Comparison of ENCODE assay signal across 9 cellular contexts in the genomic region with DNA sequence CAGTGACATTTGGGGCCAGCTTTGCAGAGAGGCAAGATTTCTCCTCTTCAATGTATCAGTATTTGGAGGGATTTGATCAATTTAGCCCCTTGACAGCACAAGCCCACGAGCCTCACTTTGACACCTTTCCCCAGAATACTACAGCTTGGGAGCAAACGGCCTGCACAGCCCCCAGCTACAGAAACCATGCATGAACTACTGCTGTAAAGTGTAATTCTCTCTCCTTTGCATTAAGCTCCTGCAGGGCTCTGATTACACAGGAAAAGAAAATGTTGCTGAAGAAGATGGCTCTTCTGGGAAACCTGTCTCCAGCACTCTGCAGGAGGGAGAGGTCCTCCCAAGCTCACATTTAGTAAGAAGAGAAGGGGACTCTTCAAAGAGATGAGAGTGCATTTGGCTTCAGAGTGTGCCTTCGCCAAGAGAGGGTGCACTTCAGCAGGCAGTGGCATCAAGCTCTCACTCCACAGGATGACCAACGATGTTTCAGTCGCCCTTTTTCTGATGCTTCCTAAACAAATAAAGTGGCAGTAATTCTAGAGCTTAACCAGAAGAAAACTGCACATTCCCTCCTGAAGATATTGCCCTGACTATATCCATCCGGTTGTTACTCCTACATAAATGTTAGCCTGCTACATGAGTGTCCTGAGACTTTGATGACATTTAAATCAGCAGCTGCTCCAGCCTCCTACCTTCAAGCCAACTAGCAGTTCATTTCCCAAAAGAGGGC.
DNase-seq lines count a peak whose midpoint lies in the region; ATAC-seq and TF ChIP-seq lines count a peak whose summit lies in the region.
"Had no signal": no experiment of that assay in that cellular context is flagged by ENCODE, and none has a peak within 500 bp of the region (broad histone marks: within the 10 kb centered on the region; RNA-seq: fewer than 3 reads in every experiment).

No MANE protein-coding gene starts in this region.

- H3K4me1 ChIP-seq in sigmoid colon (peaks cover 0 to 7% (median 0%) of the 10 kb centered on the region in 4 donors), HAP-1 (no peaks in the 10 kb centered on the region)

- TF ChIP-seq CTCF in AG09319 (IDR thresholded peaks at IDR 0.05; ENCODE audit: low read depth, low read length) (peak; percentile 68), GM13977 (IDR thresholded peaks at IDR 0.05; ENCODE audit: extremely low read depth, insufficient read depth, missing control alignments) (peak; percentile 49), fibroblast of the aortic adventitia (IDR thresholded peaks at IDR 0.05; ENCODE audit: insufficient read depth, low read length) (peak; percentile 56), sigmoid colon (IDR thresholded peaks at IDR 0.05) (peak; percentile 32 to 59 (median 37))

- no peak for TF ChIP-seq POLR2A in sigmoid colon (IDR thresholded peaks at IDR 0.05)

- intact Hi-C loops in sigmoid colon (cut with DNase I): loop anchor here (5.0 to 10.0 kb wide), 3 partner anchors 213 to 338 kb away; a partner anchor contains a TSS

- H3K9me3 ChIP-seq in sigmoid colon: peaks cover 0 to 2% (median 0%) of the 10 kb centered on the region in 4 donors
- H3K9me3 ChIP-seq in HAP-1: no peaks in the 10 kb centered on the region

- TF ChIP-seq EP300 in sigmoid colon (IDR thresholded peaks at IDR 0.05): no peak

- WGBS in sigmoid colon, 2 donors: 25 to 40% methylated on average over 6 of the region's 6 CpGs

- DNase-seq in AG09319 (ENCODE audit: extremely low read depth, low read depth) (peak; percentile 43), GM13977 (ENCODE audit: low spot score) (no peak), fibroblast of the aortic adventitia (ENCODE audit: low read depth) (peak; percentile 73), sigmoid colon (peak; percentile 74), HAP-1 (ENCODE audit: low spot score in 2 of 2) (no peak)
- no peak for DNase-seq in stimulated activated CD8-positive, alpha-beta memory T cell treated with anti-CD3 and anti-CD28 coated beads, Interleukin-4, amount 100 ng/mL, for 48 hours

- peak; percentile 92 for ATAC-seq in SK-N-SH treated with all-trans-retinoic acid at 6 μM for 48 hours
- no peak for ATAC-seq in HG03097 (IDR thresholded peaks at IDR 0.05; ENCODE audit: low FRiP score, unreplicated experiment)

- H3K27ac ChIP-seq in sigmoid colon: no peak overlapping the region
- H3K27ac ChIP-seq: HL-60 had no signal

- H3K36me3 ChIP-seq in sigmoid colon: no peaks in the 10 kb centered on the region
- no peaks in the 10 kb centered on the region for H3K36me3 ChIP-seq in HAP-1 (replicated peaks)

- H3K4me3 ChIP-seq in fibroblast of the aortic adventitia (ENCODE audit: low read depth, low read length): no peak overlapping the region
- no peak overlapping the region for H3K4me3 ChIP-seq in sigmoid colon
- no peak overlapping the region for H3K4me3 ChIP-seq in HAP-1

- in situ Hi-C loops in GM13977 (cut with MboI; ENCODE audit: low pct_unique_long_range_greater_than_20kb, low sequenced_read_pairs, unreplicated experiment): no loop called here
- in situ Hi-C loops in HAP-1 (cut with MboI; ENCODE audit: low sequenced_read_pairs): no loop called here

- no peaks in the 10 kb centered on the region for H3K27me3 ChIP-seq in sigmoid colon
- H3K27me3 ChIP-seq in HAP-1 (ENCODE audit: low read depth): no peaks in the 10 kb centered on the region

TF ChIP-seq in SK-N-SH treated with all-trans-retinoic acid at 6 μM for 48 hours, 23 proteins besides CTCF, POLR2A, EP300 and RAD21:
- TF ChIP-seq OSR1 (CRISPR knock-in tag; IDR thresholded peaks at IDR 0.05) (no peak), ZNF8 (CRISPR knock-in tag; IDR thresholded peaks at IDR 0.05) (no peak), BACH2 (CRISPR knock-in tag; IDR thresholded peaks at IDR 0.05; ENCODE audit: borderline replicate concordance) (no peak), ZFP3 (CRISPR knock-in tag; IDR thresholded peaks at IDR 0.05) (no peak), RARB (CRISPR knock-in tag; IDR thresholded peaks at IDR 0.05) (no peak), PPARA (CRISPR knock-in tag; IDR thresholded peaks at IDR 0.05; ENCODE audit: borderline replicate concordance) (no peak), ZNF565 (CRISPR knock-in tag; conservative IDR thresholded peaks at IDR 0.05; ENCODE audit: low read depth) (no peak)
- TF ChIP-seq, protein P1, sequence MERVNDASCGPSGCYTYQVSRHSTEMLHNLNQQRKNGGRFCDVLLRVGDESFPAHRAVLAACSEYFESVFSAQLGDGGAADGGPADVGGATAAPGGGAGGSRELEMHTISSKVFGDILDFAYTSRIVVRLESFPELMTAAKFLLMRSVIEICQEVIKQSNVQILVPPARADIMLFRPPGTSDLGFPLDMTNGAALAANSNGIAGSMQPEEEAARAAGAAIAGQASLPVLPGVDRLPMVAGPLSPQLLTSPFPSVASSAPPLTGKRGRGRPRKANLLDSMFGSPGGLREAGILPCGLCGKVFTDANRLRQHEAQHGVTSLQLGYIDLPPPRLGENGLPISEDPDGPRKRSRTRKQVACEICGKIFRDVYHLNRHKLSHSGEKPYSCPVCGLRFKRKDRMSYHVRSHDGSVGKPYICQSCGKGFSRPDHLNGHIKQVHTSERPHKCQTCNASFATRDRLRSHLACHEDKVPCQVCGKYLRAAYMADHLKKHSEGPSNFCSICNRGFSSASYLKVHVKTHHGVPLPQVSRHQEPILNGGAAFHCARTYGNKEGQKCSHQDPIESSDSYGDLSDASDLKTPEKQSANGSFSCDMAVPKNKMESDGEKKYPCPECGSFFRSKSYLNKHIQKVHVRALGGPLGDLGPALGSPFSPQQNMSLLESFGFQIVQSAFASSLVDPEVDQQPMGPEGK (CRISPR knock-in tag; IDR thresholded peaks at IDR 0.05; ENCODE audit: borderline replicate concordance): no peak
- TF ChIP-seq, protein P2, sequence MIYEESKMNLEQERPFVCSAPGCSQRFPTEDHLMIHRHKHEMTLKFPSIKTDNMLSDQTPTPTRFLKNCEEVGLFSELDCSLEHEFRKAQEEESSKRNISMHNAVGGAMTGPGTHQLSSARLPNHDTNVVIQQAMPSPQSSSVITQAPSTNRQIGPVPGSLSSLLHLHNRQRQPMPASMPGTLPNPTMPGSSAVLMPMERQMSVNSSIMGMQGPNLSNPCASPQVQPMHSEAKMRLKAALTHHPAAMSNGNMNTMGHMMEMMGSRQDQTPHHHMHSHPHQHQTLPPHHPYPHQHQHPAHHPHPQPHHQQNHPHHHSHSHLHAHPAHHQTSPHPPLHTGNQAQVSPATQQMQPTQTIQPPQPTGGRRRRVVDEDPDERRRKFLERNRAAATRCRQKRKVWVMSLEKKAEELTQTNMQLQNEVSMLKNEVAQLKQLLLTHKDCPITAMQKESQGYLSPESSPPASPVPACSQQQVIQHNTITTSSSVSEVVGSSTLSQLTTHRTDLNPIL (CRISPR knock-in tag; IDR thresholded peaks at IDR 0.05; ENCODE audit: low read depth): no peak
- TF ChIP-seq, protein P3, sequence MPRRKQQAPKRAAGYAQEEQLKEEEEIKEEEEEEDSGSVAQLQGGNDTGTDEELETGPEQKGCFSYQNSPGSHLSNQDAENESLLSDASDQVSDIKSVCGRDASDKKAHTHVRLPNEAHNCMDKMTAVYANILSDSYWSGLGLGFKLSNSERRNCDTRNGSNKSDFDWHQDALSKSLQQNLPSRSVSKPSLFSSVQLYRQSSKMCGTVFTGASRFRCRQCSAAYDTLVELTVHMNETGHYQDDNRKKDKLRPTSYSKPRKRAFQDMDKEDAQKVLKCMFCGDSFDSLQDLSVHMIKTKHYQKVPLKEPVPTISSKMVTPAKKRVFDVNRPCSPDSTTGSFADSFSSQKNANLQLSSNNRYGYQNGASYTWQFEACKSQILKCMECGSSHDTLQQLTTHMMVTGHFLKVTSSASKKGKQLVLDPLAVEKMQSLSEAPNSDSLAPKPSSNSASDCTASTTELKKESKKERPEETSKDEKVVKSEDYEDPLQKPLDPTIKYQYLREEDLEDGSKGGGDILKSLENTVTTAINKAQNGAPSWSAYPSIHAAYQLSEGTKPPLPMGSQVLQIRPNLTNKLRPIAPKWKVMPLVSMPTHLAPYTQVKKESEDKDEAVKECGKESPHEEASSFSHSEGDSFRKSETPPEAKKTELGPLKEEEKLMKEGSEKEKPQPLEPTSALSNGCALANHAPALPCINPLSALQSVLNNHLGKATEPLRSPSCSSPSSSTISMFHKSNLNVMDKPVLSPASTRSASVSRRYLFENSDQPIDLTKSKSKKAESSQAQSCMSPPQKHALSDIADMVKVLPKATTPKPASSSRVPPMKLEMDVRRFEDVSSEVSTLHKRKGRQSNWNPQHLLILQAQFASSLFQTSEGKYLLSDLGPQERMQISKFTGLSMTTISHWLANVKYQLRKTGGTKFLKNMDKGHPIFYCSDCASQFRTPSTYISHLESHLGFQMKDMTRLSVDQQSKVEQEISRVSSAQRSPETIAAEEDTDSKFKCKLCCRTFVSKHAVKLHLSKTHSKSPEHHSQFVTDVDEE (CRISPR knock-in tag; IDR thresholded peaks at IDR 0.05): no peak
- TF ChIP-seq, protein P4, sequence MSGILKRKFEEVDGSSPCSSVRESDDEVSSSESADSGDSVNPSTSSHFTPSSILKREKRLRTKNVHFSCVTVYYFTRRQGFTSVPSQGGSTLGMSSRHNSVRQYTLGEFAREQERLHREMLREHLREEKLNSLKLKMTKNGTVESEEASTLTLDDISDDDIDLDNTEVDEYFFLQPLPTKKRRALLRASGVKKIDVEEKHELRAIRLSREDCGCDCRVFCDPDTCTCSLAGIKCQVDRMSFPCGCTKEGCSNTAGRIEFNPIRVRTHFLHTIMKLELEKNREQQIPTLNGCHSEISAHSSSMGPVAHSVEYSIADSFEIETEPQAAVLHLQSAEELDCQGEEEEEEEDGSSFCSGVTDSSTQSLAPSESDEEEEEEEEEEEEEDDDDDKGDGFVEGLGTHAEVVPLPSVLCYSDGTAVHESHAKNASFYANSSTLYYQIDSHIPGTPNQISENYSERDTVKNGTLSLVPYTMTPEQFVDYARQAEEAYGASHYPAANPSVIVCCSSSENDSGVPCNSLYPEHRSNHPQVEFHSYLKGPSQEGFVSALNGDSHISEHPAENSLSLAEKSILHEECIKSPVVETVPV (CRISPR knock-in tag; IDR thresholded peaks at IDR 0.05): no peak
TF ChIP-seq in SK-N-SH treated with all-trans-retinoic acid at 6 μM for 48 hours: peak in this region for 0.

Comparison
In these comparisons a context has a peak if more than half of its experiments do, and no peak if none do; other contexts are left out.
1. DNase-seq: peak in AG09319 (single experiment), fibroblast of the aortic adventitia (single experiment) and sigmoid colon (single experiment); none in GM13977 (single experiment), stimulated activated CD8-positive, alpha-beta memory T cell treated with anti-CD3 and anti-CD28 coated beads, Interleukin-4, amount 100 ng/mL, for 48 hours (single experiment) and HAP-1 (0 of 2).
2. Peak in every context shown above with its lines, with median percentiles within 50 percentile points of each other: CTCF ChIP-seq.